3 cellular contexts compared by ENCODE assay signal in genomic region chr12:64212066-64212746, GRCh38.
TF ChIP-seq lines count a peak whose summit lies in the region.

No MANE protein-coding gene starts in this region.

TF ChIP-seq in HepG2, 621 proteins besides CTCF, POLR2A, EP300 and RAD21:
- peak; percentile 79 for TF ChIP-seq CEBPB (IDR thresholded peaks at IDR 0.05; ENCODE audit: borderline replicate concordance, low read depth, low read length)
- no peak for TF ChIP-seq TEF (CRISPR knock-in tag; IDR thresholded peaks at IDR 0.05)
TF ChIP-seq in HepG2: peak in this region for 1.

TF ChIP-seq in HEK293, 187 proteins besides CTCF, POLR2A, EP300 and RAD21:
- TF ChIP-seq ZNF146 (tag by site-specific recombination; IDR thresholded peaks at IDR 0.05) (peak; percentile 53; the same call in 1 of the 2 replicates), ZNF624 (tag by site-specific recombination; IDR thresholded peaks at IDR 0.05) (no peak)

TF ChIP-seq in H1, 55 proteins besides CTCF, POLR2A, EP300 and RAD21:
- no peak for TF ChIP-seq CHD1 (IDR thresholded peaks at IDR 0.05; ENCODE audit: low read depth, low read length)
- no peak for TF ChIP-seq SP1 (IDR thresholded peaks at IDR 0.05; ENCODE audit: low read depth, low read length)
- TF ChIP-seq MAFK (IDR thresholded peaks at IDR 0.05; ENCODE audit: low read depth, low read length) = no peak
- no peak for TF ChIP-seq CTBP2 (IDR thresholded peaks at IDR 0.05; ENCODE audit: borderline replicate concordance, insufficient read depth, insufficient read length, low read length)
- no peak for TF ChIP-seq KDM1A (IDR thresholded peaks at IDR 0.05; ENCODE audit: borderline replicate concordance, low read length)
- TF ChIP-seq CREB1 (IDR thresholded peaks at IDR 0.05) = no peak
- TF ChIP-seq NANOG (IDR thresholded peaks at IDR 0.05; ENCODE audit: insufficient read depth, low read depth, low read length, poor library complexity, severe bottlenecking) = no peak
- no peak for TF ChIP-seq TAF1 (IDR thresholded peaks at IDR 0.05; ENCODE audit: low read depth, low read length)
- TF ChIP-seq CEBPB (IDR thresholded peaks at IDR 0.05; ENCODE audit: low read depth, low read length) = peak; percentile 86; the same call in 1 of the 2 replicates
